In genomic region chr17:58913971-58914769, GRCh38 we compare ENCODE assay signal across 21 cellular contexts.
DNase-seq lines count a peak whose midpoint lies in the region; ATAC-seq, FAIRE-seq and TF ChIP-seq lines count a peak whose summit lies in the region.
"Had no signal": no experiment of that assay in that cellular context is flagged by ENCODE, and none has a peak within 500 bp of the region (broad histone marks: within the 10 kb centered on the region; RNA-seq: fewer than 3 reads in every experiment).

No MANE protein-coding gene starts in this region.

- in situ Hi-C loops in GM23248 (cut with MboI) (no loop called here), GM12878 (cut with MboI) (no loop called here)

- H3K4me1 ChIP-seq in A673 (ENCODE audit: insufficient read depth, low read length, poor library complexity, severe bottlenecking) (peaks cover 13% of the 10 kb centered on the region), GM23248 (ENCODE audit: insufficient read depth) (no peaks in the 10 kb centered on the region), GM12878 (ENCODE audit: control insufficient read depth, insufficient read depth, low read length) (no peaks in the 10 kb centered on the region), hepatocyte (ENCODE audit: insufficient read depth) (no peaks in the 10 kb centered on the region), foreskin keratinocyte (no peaks in the 10 kb centered on the region), BE2C (no peaks in the 10 kb centered on the region; the same call in 1 of the 2 replicates)
- H3K4me1 ChIP-seq: tibial nerve had no signal

- BruUV-seq in A673 (replicated peaks; lab: Mats Ljungman, UMichigan) (no TSS peak), GM12878 (replicated peaks; lab: Mats Ljungman, UMichigan) (no TSS peak)

- H2AFZ ChIP-seq in GM23248 (no peak overlapping the region; the same call in 1 of the 2 replicates), GM12878 (ENCODE audit: control insufficient read depth, low read depth, low read length) (no peak overlapping the region), hepatocyte (no peak overlapping the region)

- no peaks in the 10 kb centered on the region for H3F3A ChIP-seq in GM23248 (ENCODE audit: insufficient read depth)

- H3K4me3 ChIP-seq in A673 (ENCODE audit: low read depth, low read length, poor library complexity, severe bottlenecking) (no peak overlapping the region), GM23248 (no peak overlapping the region), GM12878 (no peak overlapping the region), hepatocyte (no peak overlapping the region), BE2C (ENCODE audit: low read depth, low read length) (no peak overlapping the region)
- H3K4me3 ChIP-seq: tibial nerve had no signal

- CTCF ChIA-PET in A673 (lab: Charles Lee) = no interaction called here
- CTCF ChIA-PET in GM12878 (lab: Yijun Ruan, JAX) = interaction anchor here (0.6 kb wide), 1 partner anchor 105 kb away, joined by 3 read pairs; no protein-coding TSS in a partner anchor
- CTCF ChIA-PET in activated CD4-positive, alpha-beta memory T cell treated with anti-CD3 and anti-CD28 coated beads, Interleukin-2, amount 10 ng/mL, durations not matched to agents 7 days and 5 days (lab: Charles Lee) = no interaction called here

- SMC1A ChIA-PET in GM12878 (lab: Charles Lee; ENCODE audit: uncharacterized antibody, unreplicated experiment) = interaction anchor here (1.0 to 1.2 kb wide), 2 partner anchors 13 to 28 kb away, joined by 3 to 4 read pairs; no protein-coding TSS in a partner anchor

- ATAC-seq in GM12878 = no peak
- ATAC-seq in foreskin keratinocyte = no peak
- ATAC-seq: right cardiac atrium had no signal

- no peaks in the 10 kb centered on the region for H3K4me1 Mint-ChIP-seq in activated CD4-positive, alpha-beta memory T cell treated with anti-CD3 and anti-CD28 coated beads, Interleukin-2, amount 10 ng/mL, durations not matched to agents 7 days and 5 days
- H3K4me1 Mint-ChIP-seq: memory B cell had no signal

- RAD21 ChIA-PET in GM12878 (lab: Charles Lee; ENCODE audit: unreplicated experiment) = no interaction called here

- H3K9me3 ChIP-seq in A673 (ENCODE audit: low read depth, low read length, poor library complexity, severe bottlenecking) = peaks cover 27% of the 10 kb centered on the region
- no peaks in the 10 kb centered on the region for H3K9me3 ChIP-seq in GM23248 (ENCODE audit: low read depth)
- H3K9me3 ChIP-seq in GM12878 (replicated peaks; ENCODE audit: control insufficient read depth, insufficient read depth, low read length) = peaks cover 2% of the 10 kb centered on the region; the same call in 2 of the 3 replicates
- H3K9me3 ChIP-seq in hepatocyte (ENCODE audit: low read depth) = no peaks in the 10 kb centered on the region
- H3K9me3 ChIP-seq in BE2C = no peaks in the 10 kb centered on the region

- peaks cover 24% of the 10 kb centered on the region for H3K27me3 Mint-ChIP-seq in activated CD4-positive, alpha-beta memory T cell treated with anti-CD3 and anti-CD28 coated beads, Interleukin-2, amount 10 ng/mL, durations not matched to agents 7 days and 5 days
- H3K27me3 Mint-ChIP-seq: IgD-negative memory B cell had no signal

- no peaks in the 10 kb centered on the region for H3K36me3 Mint-ChIP-seq in activated CD4-positive, alpha-beta memory T cell treated with anti-CD3 and anti-CD28 coated beads, Interleukin-2, amount 10 ng/mL, durations not matched to agents 7 days and 5 days (ENCODE audit: low read depth)

- H3K9ac ChIP-seq in GM23248 = no peak overlapping the region
- H3K9ac ChIP-seq in GM12878 (ENCODE audit: control insufficient read depth, insufficient read depth, low read length) = no peak overlapping the region

- DNase-seq in A673 (ENCODE audit: low spot score) (peak; percentile 18), GM23248 (peak; percentile 44), GM12878 (ENCODE audit: low read depth, low spot score) (no peak), hepatocyte (ENCODE audit: low spot score) (peak; percentile 5), foreskin keratinocyte (no peak), BE2C (no peak), activated gamma-delta T cell treated with Interleukin-2 at 50 U/mL for 16 hours (no peak)
- no peak for DNase-seq in activated CD4-positive, alpha-beta memory T cell treated with anti-CD3 and anti-CD28 coated beads, Interleukin-2, amount 10 ng/mL, durations not matched to agents 7 days and 5 days
- DNase-seq: aorta; dermis blood vessel endothelial cell; DMS153; NCI-H510A; right cardiac atrium; stimulated activated CD4-positive, alpha-beta T cell treated with anti-CD3 and anti-CD28 coated beads, Interleukin-2, amount 100 ng/mL, for 24 hours; stimulated activated CD8-positive, alpha-beta memory T cell treated with anti-CD3 and anti-CD28 coated beads, Interleukin-4, amount 100 ng/mL, for 48 hours had no signal

- H3K9me3 Mint-ChIP-seq in activated CD4-positive, alpha-beta memory T cell treated with anti-CD3 and anti-CD28 coated beads, Interleukin-2, amount 10 ng/mL, durations not matched to agents 7 days and 5 days = peaks cover 8% of the 10 kb centered on the region

- no peak for TF ChIP-seq POLR2A in GM12878 (IDR thresholded peaks at IDR 0.05; ENCODE audit: low read depth, low read length)

- no peak overlapping the region for H3K4me3 Mint-ChIP-seq in activated CD4-positive, alpha-beta memory T cell treated with anti-CD3 and anti-CD28 coated beads, Interleukin-2, amount 10 ng/mL, durations not matched to agents 7 days and 5 days
- H3K4me3 Mint-ChIP-seq: IgD-negative memory B cell, memory B cell had no signal

- H3K36me3 ChIP-seq in A673 (ENCODE audit: insufficient read depth, low read length, poor library complexity, severe bottlenecking) (no peaks in the 10 kb centered on the region), GM23248 (ENCODE audit: low read depth) (no peaks in the 10 kb centered on the region), GM12878 (ENCODE audit: control insufficient read depth in 2 of 2, insufficient read depth in 2 of 2, low read length in 1 of 2) (no peaks in the 10 kb centered on the region), hepatocyte (replicated peaks; ENCODE audit: insufficient read depth, low read depth) (no peaks in the 10 kb centered on the region), BE2C (no peaks in the 10 kb centered on the region)
- H3K36me3 ChIP-seq: tibial nerve had no signal

- no peak overlapping the region for H3K4me2 ChIP-seq in GM23248 (ENCODE audit: unreplicated experiment)
- H3K4me2 ChIP-seq in GM12878 (ENCODE audit: control insufficient read depth, insufficient read depth) = no peak overlapping the region
- no peak overlapping the region for H3K4me2 ChIP-seq in hepatocyte

- H3K27ac Mint-ChIP-seq in activated CD4-positive, alpha-beta memory T cell treated with anti-CD3 and anti-CD28 coated beads, Interleukin-2, amount 10 ng/mL, durations not matched to agents 7 days and 5 days = no peak overlapping the region
- H3K27ac Mint-ChIP-seq: activated T-helper 2 cell treated with anti-CD3 and anti-CD28 coated beads, Interferon-gamma antibody, Interleukin-2, Interleukin-4, amounts not matched to agents 10 μg/mL and 5 μg/mL and 100 μg/mL, durations not matched to agents 14 hours and 24 hours and 36 hours; IgD-negative memory B cell; memory B cell had no signal

- TF ChIP-seq EP300 in GM12878 (IDR thresholded peaks at IDR 0.05; ENCODE audit: borderline replicate concordance in 1 of 2, control insufficient read depth in 1 of 2, low read depth in 2 of 2, low read length in 2 of 2) = no peak

- no peaks in the 10 kb centered on the region for H4K20me1 ChIP-seq in GM23248 (ENCODE audit: insufficient read depth)
- no peaks in the 10 kb centered on the region for H4K20me1 ChIP-seq in GM12878 (ENCODE audit: control insufficient read depth, insufficient read depth)
- no peaks in the 10 kb centered on the region for H4K20me1 ChIP-seq in hepatocyte (ENCODE audit: insufficient read depth, poor library complexity, severe bottlenecking)

- H3K9me2 ChIP-seq in GM23248 (ENCODE audit: insufficient read depth) (no peaks in the 10 kb centered on the region), hepatocyte (replicated peaks; ENCODE audit: insufficient read depth) (no peaks in the 10 kb centered on the region)

- TF ChIP-seq CTCF in A673 (conservative IDR thresholded peaks at IDR 0.05; ENCODE audit: low read depth, low read length) (no peak), GM12878 (IDR thresholded peaks at IDR 0.05 in 2 of 3, conservative IDR thresholded peaks at IDR 0.05 in 1 of 3; ENCODE audit: control insufficient read depth in 2 of 3, extremely low read depth in 1 of 3, insufficient read depth in 1 of 3, low read depth in 3 of 3, low read length in 3 of 3) (no peak), hepatocyte (IDR thresholded peaks at IDR 0.05; ENCODE audit: poor library complexity) (no peak), foreskin keratinocyte (conservative IDR thresholded peaks at IDR 0.05) (no peak), BE2C (IDR thresholded peaks at IDR 0.05; ENCODE audit: low read depth, low read length) (no peak)

- H3K79me2 ChIP-seq in GM23248 (ENCODE audit: insufficient read depth) (no peaks in the 10 kb centered on the region), GM12878 (ENCODE audit: control insufficient read depth, insufficient read depth, low read length) (no peaks in the 10 kb centered on the region), hepatocyte (no peaks in the 10 kb centered on the region)

- TF ChIP-seq RAD21 in GM12878 (IDR thresholded peaks at IDR 0.05; ENCODE audit: insufficient read depth, low read depth, low read length) = no peak

- FAIRE-seq in GM12878 (lab: Jason Lieb, UNC) = no peak
- FAIRE-seq: frontal cortex, H1 had no signal

- WGBS in GM23248 (ENCODE audit: low coverage in 1 of 2, low lambda C conversion rate in 2 of 2, missing lambda C conversion rate in 2 of 2), 2 experiments = 7 to 12% methylated on average over 2 of the region's 2 CpGs
- WGBS in GM12878 (ENCODE audit: insufficient coverage, insufficient replicate concordance, low lambda C conversion rate, missing lambda C conversion rate) = 56% methylated on average over 2 of the region's 2 CpGs
- 84% methylated on average over 2 of the region's 2 CpGs for WGBS in hepatocyte (ENCODE audit: low lambda C conversion rate, missing lambda C conversion rate)

- H3K27me3 ChIP-seq in A673 (replicated peaks; ENCODE audit: insufficient read depth, low read depth, low read length, poor library complexity) = no peaks in the 10 kb centered on the region
- no peaks in the 10 kb centered on the region for H3K27me3 ChIP-seq in GM23248 (replicated peaks; ENCODE audit: insufficient read depth)
- H3K27me3 ChIP-seq in GM12878 (replicated peaks in 1 of 2; ENCODE audit: control insufficient read depth in 2 of 2, insufficient read depth in 2 of 2, low read length in 1 of 2) = no peaks in the 10 kb centered on the region
- no peaks in the 10 kb centered on the region for H3K27me3 ChIP-seq in hepatocyte
- peaks cover 2% of the 10 kb centered on the region for H3K27me3 ChIP-seq in foreskin keratinocyte
- H3K27me3 ChIP-seq in BE2C = no peaks in the 10 kb centered on the region
- H3K27me3 ChIP-seq: tibial nerve had no signal

- POLR2A ChIA-PET in A673 (lab: Charles Lee; ENCODE audit: low non-redundant PET) (no interaction called here), GM12878 (lab: Charles Lee) (no interaction called here)
- POLR2A ChIA-PET in activated CD4-positive, alpha-beta memory T cell treated with anti-CD3 and anti-CD28 coated beads, Interleukin-2, amount 10 ng/mL, durations not matched to agents 7 days and 5 days (lab: Charles Lee) = no interaction called here

- H3K27ac ChIP-seq in A673 (ENCODE audit: low read depth, low read length, poor library complexity, severe bottlenecking) (no peak overlapping the region), GM23248 (no peak overlapping the region), GM12878 (ENCODE audit: control insufficient read depth, insufficient read depth) (no peak overlapping the region), hepatocyte (peak overlapping the region; percentile 45), foreskin keratinocyte (no peak overlapping the region)
- H3K27ac ChIP-seq: tibial nerve had no signal

- intact Hi-C loops in A673 (cut with micrococcal nuclease; ENCODE audit: unreplicated experiment) (no loop called here), GM12878 (cut with micrococcal nuclease; ENCODE audit: unreplicated experiment) (no loop called here)

Comparison
In these comparisons a context has a peak if more than half of its experiments do, and no peak if none do; other contexts are left out.
1. DNase-seq: peak in A673 (single experiment), GM23248 (single experiment) and hepatocyte (single experiment); none in GM12878 (single experiment), activated CD4-positive, alpha-beta memory T cell treated with anti-CD3 and anti-CD28 coated beads, Interleukin-2, amount 10 ng/mL, durations not matched to agents 7 days and 5 days (single experiment), foreskin keratinocyte (0 of 2), BE2C (single experiment) and activated gamma-delta T cell treated with Interleukin-2 at 50 U/mL for 16 hours (single experiment).